Comparison of ENCODE assay signal across 9 cellular contexts in genomic region chr1:51237313-51237700, GRCh38. TPM values are rescaled to one million over a fixed set of nuclear protein-coding genes. Genes with fewer than 3 reads are reported as not detected.
A peak's percentile ranks its signal among the peaks of the same experiment; 100 is the strongest.
DNase-seq lines count a peak whose midpoint lies in the region; ATAC-seq, FAIRE-seq and TF ChIP-seq lines count a peak whose summit lies in the region.
"Had no signal": no experiment of that assay in that cellular context is flagged by ENCODE, and none has a peak within 500 bp of the region (broad histone marks: within the 10 kb centered on the region; RNA-seq: fewer than 3 reads in every experiment).

No MANE protein-coding gene starts in this region.

- no peak for TF ChIP-seq EP300 in H1 (IDR thresholded peaks at IDR 0.05; ENCODE audit: borderline replicate concordance in 1 of 2, low read depth in 2 of 2, low read length in 2 of 2)

- no peak overlapping the region for H2BK120ac ChIP-seq in H1 (replicated peaks; ENCODE audit: low read depth, low read length)

- TF ChIP-seq RAD21 in H1 (IDR thresholded peaks at IDR 0.05 in 1 of 2, conservative IDR thresholded peaks at IDR 0.05 in 1 of 2; ENCODE audit: low read depth in 2 of 2, low read length in 2 of 2): no peak

- H3K56ac ChIP-seq in H1 (replicated peaks; ENCODE audit: insufficient read length, low read depth, low read length): no peak overlapping the region

- H3K27me3 Mint-ChIP-seq in naive thymus-derived CD4-positive, alpha-beta T cell: peaks cover 0 to 2% (median 0%) of the 10 kb centered on the region in 5 donors

- H4K5ac ChIP-seq in H1 (ENCODE audit: insufficient read length, low read depth, low read length): no peak overlapping the region

- H3K4ac ChIP-seq in H1 (replicated peaks; ENCODE audit: insufficient read length, low read depth, low read length): no peak overlapping the region

- no peak overlapping the region for H2AFZ ChIP-seq in H1 (ENCODE audit: low read length)

- intact Hi-C loops in naive thymus-derived CD4-positive, alpha-beta T cell (cut with micrococcal nuclease): loop anchor here (2.0 to 5.0 kb wide), 11 partner anchors 35 to 1315 kb away; partner anchors contain the start of genes OSBPL9 (in 2 of the 2), BTF3L4 (in 1 of the 2), EPS15 (in 1 of the 2) and FAF1 (in 1 of the 2)

- H2BK20ac ChIP-seq in H1 (ENCODE audit: low read length): no peak overlapping the region

- peak overlapping the region; percentile 77 to 90 for H3K4me2 ChIP-seq in H1 (ENCODE audit: insufficient read depth in 1 of 2, low read depth in 2 of 2, low read length in 2 of 2)

- CTCF ChIA-PET in BJ (lab: Yijun Ruan, JAX): no interaction called here
- CTCF ChIA-PET in H1 (lab: Charles Lee; ENCODE audit: partially characterized antibody): no interaction called here
- CTCF ChIA-PET in naive thymus-derived CD4-positive, alpha-beta T cell (lab: Charles Lee): interaction anchor here (0.6 to 2.4 kb wide), 2 partner anchors 45 to 69 kb away, joined by 3 to 11 read pairs; no protein-coding TSS in a partner anchor

- H3K9me3 Mint-ChIP-seq in naive thymus-derived CD4-positive, alpha-beta T cell: peaks cover 0 to 3% (median 0%) of the 10 kb centered on the region in 11 donors

- POLR2A ChIA-PET in BJ (lab: Charles Lee) (no interaction called here), H1 (lab: Charles Lee; ENCODE audit: partially characterized antibody) (interaction anchor here (1.0 to 1.1 kb wide), 2 partner anchors 11 to 15 kb away, joined by 3 to 4 read pairs; no protein-coding TSS in a partner anchor)
- POLR2A ChIA-PET in naive thymus-derived CD4-positive, alpha-beta T cell (lab: Charles Lee): interaction anchor here (0.6 to 1.1 kb wide), 2 partner anchors 26 to 282 kb away, joined by 3 to 7 read pairs; partner anchors contain the start of gene EPS15

- no peak overlapping the region for H4K8ac ChIP-seq in H1 (ENCODE audit: extremely low read depth, insufficient read depth, low read length)

- no peak overlapping the region for H4K91ac ChIP-seq in H1 (replicated peaks; ENCODE audit: insufficient read length, low read length)

- TF ChIP-seq CTCF in BJ (IDR thresholded peaks at IDR 0.05; ENCODE audit: insufficient read depth, low read depth, low read length) (no peak), H1 (IDR thresholded peaks at IDR 0.05; ENCODE audit: control extremely low read depth in 1 of 3, insufficient read depth in 1 of 3, low read depth in 1 of 3, low read length in 3 of 3) (no peak)

- H4K20me1 ChIP-seq in H1 (replicated peaks in 1 of 2; ENCODE audit: control insufficient read depth in 1 of 2, insufficient read depth in 2 of 2, low read length in 2 of 2): peaks cover 3 to 9% of the 10 kb centered on the region in 2 experiments

- peaks cover 5% of the 10 kb centered on the region; the same call in 1 of the 2 replicates for H3K23me2 ChIP-seq in H1 (ENCODE audit: low read depth, low read length)

- H2BK15ac ChIP-seq in H1 (ENCODE audit: low read length): no peak overlapping the region

- no peak overlapping the region for H2BK12ac ChIP-seq in H1 (ENCODE audit: low read depth, low read length)

- no peak for FAIRE-seq in H1 (lab: Jason Lieb, UNC)

- peaks cover 0 to 4% (median 0%) of the 10 kb centered on the region in 5 donors for H3K36me3 Mint-ChIP-seq in naive thymus-derived CD4-positive, alpha-beta T cell

- H3K14ac ChIP-seq in H1 (ENCODE audit: insufficient read length): no peak overlapping the region

- H3K36me3 ChIP-seq in BJ (ENCODE audit: control insufficient read depth, insufficient read depth, low read length) (no peaks in the 10 kb centered on the region), MG63 (peaks cover 7% of the 10 kb centered on the region; the same call in 1 of the 2 replicates), H1 (ENCODE audit: control insufficient read depth in 2 of 4, insufficient read depth in 4 of 4, low read length in 3 of 4) (no peaks in the 10 kb centered on the region; a peak in 1 of 8 replicates)
- H3K36me3 ChIP-seq in naive thymus-derived CD4-positive, alpha-beta T cell (ENCODE audit: control insufficient read depth in 2 of 3, insufficient read depth in 3 of 3, low read length in 3 of 3): peaks cover 0 to 6% (median 0%) of the 10 kb centered on the region in 3 experiments

- no peak overlapping the region for H3K27ac ChIP-seq in H1 (ENCODE audit: low read depth, low read length)
- H3K27ac ChIP-seq in naive thymus-derived CD4-positive, alpha-beta T cell (ENCODE audit: low read depth, low read length): peak overlapping the region; percentile 90

- H3K27me3 ChIP-seq in BJ (ENCODE audit: control insufficient read depth, insufficient read depth, low read length): no peaks in the 10 kb centered on the region
- no peaks in the 10 kb centered on the region for H3K27me3 ChIP-seq in MG63
- no peaks in the 10 kb centered on the region; a peak in 1 of 7 replicates for H3K27me3 ChIP-seq in H1 (replicated peaks in 1 of 4; ENCODE audit: control insufficient read depth in 3 of 4, extremely low read depth in 1 of 4, insufficient read depth in 3 of 4, low read length in 3 of 4)
- no peaks in the 10 kb centered on the region for H3K27me3 ChIP-seq in naive thymus-derived CD4-positive, alpha-beta T cell (ENCODE audit: control insufficient read depth in 2 of 2, insufficient read depth in 2 of 2, low read length in 2 of 2)

- no peak overlapping the region for H2BK5ac ChIP-seq in H1 (ENCODE audit: low read depth, low read length)

- peaks cover 7 to 58% of the 10 kb centered on the region in 2 experiments; a peak in 3 of 4 replicates for H3K79me2 ChIP-seq in H1 (ENCODE audit: control insufficient read depth in 1 of 2, insufficient read depth in 2 of 2, low read length in 2 of 2)

- peak overlapping the region; percentile 69 for H3K4me3 ChIP-seq in BJ (ENCODE audit: low read depth, low read length)
- peak overlapping the region; percentile 72 for H3K4me3 ChIP-seq in MG63
- peak overlapping the region; percentile 66 to 98 (median 85) for H3K4me3 ChIP-seq in H1 (ENCODE audit: extremely low read depth in 1 of 4, insufficient read depth in 2 of 4, low read depth in 3 of 4, low read length in 4 of 4)
- peak overlapping the region; percentile 68 for H3K4me3 ChIP-seq in naive thymus-derived CD4-positive, alpha-beta T cell (ENCODE audit: low read length)

- H3K23ac ChIP-seq in H1 (ENCODE audit: insufficient read length): no peak overlapping the region

- DNase-seq in BJ (ENCODE audit: low read depth) (no peak), MG63 (no peak), H1 (ENCODE audit: low read depth in 1 of 2, low spot score in 2 of 2) (no peak), KG1 (lab: John Stamatoyannopoulos, UW) (no peak), dedifferentiated amniotic fluid mesenchymal stem cell (ENCODE audit: extremely low spot score) (no peak)
- peak in 1 of 9 donors; percentile 8 for DNase-seq in naive thymus-derived CD4-positive, alpha-beta T cell

- no peak for ATAC-seq in naive thymus-derived CD4-positive, alpha-beta T cell
- ATAC-seq in GM18498 (IDR thresholded peaks at IDR 0.05; ENCODE audit: unreplicated experiment) (no peak), GM19463 (IDR thresholded peaks at IDR 0.05; ENCODE audit: unreplicated experiment) (no peak)

- H3K79me1 ChIP-seq in H1 (ENCODE audit: low read depth, low read length): peaks cover 6% of the 10 kb centered on the region

- 32% methylated on average over 9 of the region's 9 CpGs; no CpG with 5 or more reads in 1 of the 2 experiments for WGBS in H1 (ENCODE audit: extremely low coverage in 1 of 2, insufficient coverage in 1 of 2, insufficient read length in 1 of 2, insufficient replicate concordance in 2 of 2, low coverage in 1 of 2, low lambda C conversion rate in 2 of 2, missing lambda C conversion rate in 1 of 2), 2 experiments

- H2AK5ac ChIP-seq in H1 (ENCODE audit: low read depth, low read length): no peak overlapping the region

- no peak overlapping the region for H3K18ac ChIP-seq in H1 (ENCODE audit: extremely low read depth, low read length)

- H3K27ac Mint-ChIP-seq in naive thymus-derived CD4-positive, alpha-beta T cell: no peak overlapping the region
- H3K27ac Mint-ChIP-seq: brain had no signal

- peaks cover 15 to 48% (median 38%) of the 10 kb centered on the region in 7 donors for H3K4me1 Mint-ChIP-seq in naive thymus-derived CD4-positive, alpha-beta T cell

- H3K9ac ChIP-seq in H1 (replicated peaks in 1 of 4; ENCODE audit: extremely low read depth in 1 of 4, low read depth in 3 of 4, low read length in 3 of 4): peak overlapping the region in 2 of 4 experiments; percentile 40 to 53; a peak in 2 of 7 replicates

- no peak for TF ChIP-seq POLR2A in H1 (IDR thresholded peaks at IDR 0.05; ENCODE audit: control extremely low read depth in 1 of 2, low read depth in 2 of 2, low read length in 2 of 2)

- H3K4me3 Mint-ChIP-seq in naive thymus-derived CD4-positive, alpha-beta T cell: no peak overlapping the region
- H3K4me3 Mint-ChIP-seq: brain had no signal

- H3K4me1 ChIP-seq in H1 (replicated peaks in 1 of 4; ENCODE audit: control insufficient read depth in 3 of 4, insufficient read depth in 4 of 4, low read length in 3 of 4): peaks cover 0 to 7% (median 3%) of the 10 kb centered on the region in 4 experiments; a peak in 6 of 7 replicates
- H3K4me1 ChIP-seq in naive thymus-derived CD4-positive, alpha-beta T cell (ENCODE audit: control insufficient read depth in 2 of 2, insufficient read depth in 2 of 2, low read length in 2 of 2): peaks cover 18 to 43% of the 10 kb centered on the region in 2 donors

- no peaks in the 10 kb centered on the region for H3K9me3 ChIP-seq in MG63
- no peaks in the 10 kb centered on the region for H3K9me3 ChIP-seq in H1 (ENCODE audit: insufficient read depth in 2 of 2, low read depth in 1 of 2, low read length in 1 of 2)
- H3K9me3 ChIP-seq in naive thymus-derived CD4-positive, alpha-beta T cell (ENCODE audit: control insufficient read depth in 2 of 3, low read length in 3 of 3): no peaks in the 10 kb centered on the region

TF ChIP-seq in H1, 55 proteins besides CTCF, POLR2A, EP300 and RAD21:
- TF ChIP-seq SAP30 (IDR thresholded peaks at IDR 0.05; ENCODE audit: insufficient read depth, insufficient replicate concordance, low read length) (no peak), SIX5 (IDR thresholded peaks at IDR 0.05; ENCODE audit: low read depth, low read length) (no peak)

RNA-seq across cellular contexts. Expression of gene RNF11, which starts 1.2 kb away (rescaled TPM):
- 81.5 and 145 TPM in 2 replicates for polyA plus RNA-seq in BJ (2011; rRNA removed)
- polyA minus RNA-seq in BJ (2011; rRNA and poly(A)+ RNA removed): 47.7 and 53.3 TPM in 2 replicates
- 134 and 137 TPM in 2 replicates for total RNA-seq in MG63 (2014; rRNA removed; shearing (Covaris generic); ENCODE audit: low replicate concordance)
- total RNA-seq in H1 (2021; fragmentation: NEBNext Ultra II Directional; extraction: Animal tissue kit (Norgen Biotek cat#: 25700)): 47.8 and 54.2 TPM in 2 replicates
- polyA plus RNA-seq in H1 (2011; rRNA removed): 42.1 and 49.6 TPM in 2 replicates
- 30.1 TPM for polyA plus RNA-seq in H1 (2011; cell fraction: cytosol; rRNA removed)
- polyA plus RNA-seq in H1 (2011; cell fraction: nucleus; rRNA removed): 23.0 TPM
- 37.6 to 56.6 TPM (median 46.0 TPM) in 4 replicates for polyA plus RNA-seq in H1 (2012, experiment 1 of 2)
- 20.6 TPM for polyA plus RNA-seq in H1 (2012, experiment 2 of 2)
- 30.0 TPM for polyA plus RNA-seq in H1 (2013, experiment 1 of 2)
- 32.6 TPM for polyA plus RNA-seq in H1 (2013, experiment 2 of 2)
- 84.3 and 104 TPM in 2 replicates for polyA minus RNA-seq in H1 (2011; rRNA and poly(A)+ RNA removed)
- polyA minus RNA-seq in H1 (2011; cell fraction: cytosol; rRNA and poly(A)+ RNA removed): 43.3 TPM
- polyA minus RNA-seq in H1 (2011; cell fraction: nucleus; rRNA and poly(A)+ RNA removed): 25.4 TPM
- 10 to 100 TPM; 23.3 to 64.0 (median 42.9) TPM for total RNA-seq in naive thymus-derived CD4-positive, alpha-beta T cell
- polyA plus RNA-seq in naive thymus-derived CD4-positive, alpha-beta T cell: 10 to 100 TPM; 22.8 to 34.2 TPM
